In genomic region chrX:140766024-140766611, GRCh38 we compare ENCODE assay signal across 8 cellular contexts. TPM values are rescaled to one million over a fixed set of nuclear protein-coding genes. Genes with fewer than 3 reads are reported as not detected.
DNase-seq lines count a peak whose midpoint lies in the region; ATAC-seq and TF ChIP-seq lines count a peak whose summit lies in the region.

No MANE protein-coding gene starts in this region.

- H3K9me3 ChIP-seq in SU-DHL-6 (ENCODE audit: insufficient read depth, low read length): no peaks in the 10 kb centered on the region

- no peaks in the 10 kb centered on the region for H3K36me3 Mint-ChIP-seq in chondrocyte (ENCODE audit: low read depth)

- H3K36me3 ChIP-seq in SU-DHL-6 (ENCODE audit: low read length): no peaks in the 10 kb centered on the region

- no peak overlapping the region for H2AFZ ChIP-seq in SU-DHL-6 (ENCODE audit: low read depth, low read length, severe bottlenecking)

- no peaks in the 10 kb centered on the region for H3K27me3 Mint-ChIP-seq in chondrocyte (ENCODE audit: low read depth)

- no peaks in the 10 kb centered on the region for H3K9me2 ChIP-seq in SU-DHL-6 (replicated peaks; ENCODE audit: insufficient read depth, low read length)

- H3K79me2 ChIP-seq in SU-DHL-6 (ENCODE audit: insufficient read depth, low read length): no peaks in the 10 kb centered on the region

- TF ChIP-seq CTCF in SU-DHL-6 (IDR thresholded peaks at IDR 0.05; ENCODE audit: insufficient read depth, low read length, poor library complexity, severe bottlenecking): peak; percentile 50
- peak; percentile 96 for TF ChIP-seq CTCF in chondrocyte (IDR thresholded peaks at IDR 0.05)

- peak overlapping the region; percentile 90 for H3K27ac Mint-ChIP-seq in chondrocyte (ENCODE audit: unreplicated experiment)

- peak; percentile 48 to 64 for DNase-seq in NCI-H524 (lab: John Stamatoyannopoulos, UW)
- DNase-seq in NCI-H524 treated with DMSO at 0.1 percent for 48 hours (lab: John Stamatoyannopoulos, UW): no peak
- peak; percentile 14 for DNase-seq in HK-2 (ENCODE audit: unreplicated experiment)
- no peak for DNase-seq in chondrocyte (ENCODE audit: low spot score)
- DNase-seq in left lobe of liver (ENCODE audit: low spot score): no peak
- peak; percentile 2 for DNase-seq in stimulated activated naive CD4-positive, alpha-beta T cell treated with Interleukin-2 at 50 U/mL for 16 hours (lab: John Stamatoyannopoulos, UW)

- H3K9me3 Mint-ChIP-seq in chondrocyte (ENCODE audit: low read depth): no peaks in the 10 kb centered on the region

- peak overlapping the region; percentile 80 for H3K4me3 Mint-ChIP-seq in chondrocyte (ENCODE audit: unreplicated experiment)

- H3K4me1 Mint-ChIP-seq in chondrocyte (ENCODE audit: low read depth): peaks cover 26% of the 10 kb centered on the region

- H4K20me1 ChIP-seq in SU-DHL-6 (ENCODE audit: low read depth, low read length): no peaks in the 10 kb centered on the region

- ATAC-seq in left lobe of liver: peak; percentile 68
- ATAC-seq in GM19324 (IDR thresholded peaks at IDR 0.05; ENCODE audit: low FRiP score, unreplicated experiment): no peak

- no peak overlapping the region for H3K27ac ChIP-seq in SU-DHL-6 (ENCODE audit: low read depth, low read length)

- no peak overlapping the region for H3K4me2 ChIP-seq in SU-DHL-6 (ENCODE audit: low read depth, low read length, poor library complexity, severe bottlenecking)

- no peaks in the 10 kb centered on the region for H3F3A ChIP-seq in SU-DHL-6 (ENCODE audit: insufficient read depth)

- no peak overlapping the region for H3K9ac ChIP-seq in SU-DHL-6 (ENCODE audit: low read length)

- H3K27me3 ChIP-seq in SU-DHL-6 (ENCODE audit: low read length): no peaks in the 10 kb centered on the region

- H3K4me3 ChIP-seq in SU-DHL-6 (ENCODE audit: insufficient read depth, low read length, poor library complexity, severe bottlenecking): no peak overlapping the region

RNA-seq across cellular contexts. Expression of gene LINC00632, which starts 56.6 kb away (rescaled TPM):
- total RNA-seq in chondrocyte (617 to 626 TPM (median 624 TPM) in 3 replicates), left lobe of liver (2.3 TPM)

Comparison
In these comparisons a context has a peak if more than half of its experiments do, and no peak if none do; other contexts are left out.
1. DNase-seq: peak in NCI-H524 (2 of 2), HK-2 (single experiment) and stimulated activated naive CD4-positive, alpha-beta T cell treated with Interleukin-2 at 50 U/mL for 16 hours (single experiment); none in NCI-H524 treated with DMSO at 0.1 percent for 48 hours (single experiment), chondrocyte (single experiment) and left lobe of liver (single experiment).
2. RNA of gene LINC00632, which starts 56.6 kb away (total RNA-seq): 617 to 626 TPM in chondrocyte; 2.3 TPM in left lobe of liver (single experiment); every median in the first group is over 100 times any median in the second.